32 cellular contexts compared by ENCODE assay signal in genomic region chr6:25872804-25873203, GRCh38. TPM values are rescaled to one million over a fixed set of nuclear protein-coding genes. Genes with fewer than 3 reads are reported as not detected.
DNase-seq lines count a peak whose midpoint lies in the region; ATAC-seq, FAIRE-seq and TF ChIP-seq lines count a peak whose summit lies in the region.
"Had no signal": no experiment of that assay in that cellular context is flagged by ENCODE, and none has a peak within 500 bp of the region (broad histone marks: within the 10 kb centered on the region; RNA-seq: fewer than 3 reads in every experiment).

No MANE protein-coding gene starts in this region.

- H3K9me3 Mint-ChIP-seq in memory B cell (no peaks in the 10 kb centered on the region), HFFc6 (no peaks in the 10 kb centered on the region)
- H3K9me3 Mint-ChIP-seq: natural killer cell treated with Interleukin-12 subunit alpha and Interleukin-12 subunit beta and Interleukin-15 and Interleukin-18, amount 100 ng/mL, for 72 hours; T-helper 1 cell treated with Interleukin-12 subunit alpha and Interleukin-12 subunit beta and Interleukin-4 antibody, amounts not matched to agents 30 μg/mL and 1 μg/mL, for 36 hours; type B pancreatic cell had no signal

- H4K20me1 ChIP-seq in HepG2 (ENCODE audit: insufficient read depth, low read length), result no peaks in the 10 kb centered on the region

- H3K36me3 ChIP-seq in HepG2 (replicated peaks in 1 of 2; ENCODE audit: control insufficient read depth in 1 of 2, insufficient read depth in 2 of 2, low read length in 2 of 2), result no peaks in the 10 kb centered on the region
- no peaks in the 10 kb centered on the region for H3K36me3 ChIP-seq in right lobe of liver
- H3K36me3 ChIP-seq: gastroesophageal sphincter, MG63 had no signal

- TF ChIP-seq CTCF in HepG2 (CRISPR knock-in tag; IDR thresholded peaks at IDR 0.05) (no peak), right lobe of liver (IDR thresholded peaks at IDR 0.05) (no peak), HFFc6 (IDR thresholded peaks at IDR 0.05) (no peak)

- no peak for FAIRE-seq in HepG2 (lab: Jason Lieb, UNC)
- FAIRE-seq: GM12892, HTR-8/SVneo, small intestine had no signal

- BruUV-seq in HepG2 (replicated peaks; lab: Mats Ljungman, UMichigan), result no TSS peak

- TF ChIP-seq EP300 in HepG2 (IDR thresholded peaks at IDR 0.05; ENCODE audit: low read depth in 2 of 2, low read length in 2 of 2), result no peak
- no peak for TF ChIP-seq EP300 in HepG2 (CRISPR knock-in tag; IDR thresholded peaks at IDR 0.05; ENCODE audit: borderline replicate concordance)

- 65% methylated on average over 2 of the region's 2 CpGs for WGBS in HepG2 (ENCODE audit: low lambda C conversion rate)
- WGBS in right lobe of liver (ENCODE audit: insufficient coverage, low coverage, low lambda C conversion rate, missing lambda C conversion rate), result 94% methylated on average over 2 of the region's 2 CpGs

- in situ Hi-C loops in HepG2 (cut with HindIII; ENCODE audit: extremely low pct_ligation_motif_present, low pct_unique_long_range_greater_than_20kb), result no loop called here

- intact Hi-C loops in HepG2 (cut with micrococcal nuclease; ENCODE audit: unreplicated experiment), result no loop called here
- intact Hi-C loops in right lobe of liver (cut with DNase I), result no loop called here

- no peaks in the 10 kb centered on the region for H3K79me2 ChIP-seq in HepG2 (ENCODE audit: insufficient read depth, low read length)
- H3K79me2 ChIP-seq: hepatocyte had no signal

- H3K4me1 Mint-ChIP-seq in memory B cell (peaks cover 6% of the 10 kb centered on the region), HFFc6 (ENCODE audit: low read depth) (no peaks in the 10 kb centered on the region)
- H3K4me1 Mint-ChIP-seq: mesothelial cell of epicardium had no signal

- POLR2A ChIA-PET in HepG2 (lab: Yijun Ruan, JAX), result no interaction called here

- no peak for TF ChIP-seq POLR2A in HepG2 (IDR thresholded peaks at IDR 0.05; ENCODE audit: insufficient read depth in 1 of 2, low read depth in 2 of 2, low read length in 2 of 2)
- TF ChIP-seq POLR2A in right lobe of liver (IDR thresholded peaks at IDR 0.05), result no peak

- TF ChIP-seq RAD21 in HepG2 (CRISPR knock-in tag; IDR thresholded peaks at IDR 0.05), result no peak

- no peaks in the 10 kb centered on the region for H3K9me3 ChIP-seq in HepG2 (ENCODE audit: low read length)
- H3K9me3 ChIP-seq in right lobe of liver, result no peaks in the 10 kb centered on the region
- H3K9me3 ChIP-seq: gastroesophageal sphincter, MG63 had no signal

- H3K4me3 ChIP-seq in HepG2 (replicated peaks in 1 of 3; ENCODE audit: insufficient read depth in 1 of 3, low read depth in 2 of 3, low read length in 3 of 3), result no peak overlapping the region
- H3K4me3 ChIP-seq in right lobe of liver, result no peak overlapping the region
- H3K4me3 ChIP-seq: gastroesophageal sphincter, GM23248, hepatocyte, MG63 had no signal

- no peaks in the 10 kb centered on the region for H3K27me3 ChIP-seq in HepG2 (ENCODE audit: control insufficient read depth in 1 of 2, insufficient read depth in 2 of 2, low read length in 2 of 2)
- no peaks in the 10 kb centered on the region for H3K27me3 ChIP-seq in right lobe of liver
- H3K27me3 ChIP-seq: gastroesophageal sphincter, hepatocyte, MG63 had no signal

- H3K27me3 Mint-ChIP-seq in memory B cell, result peaks cover 9% of the 10 kb centered on the region
- H3K27me3 Mint-ChIP-seq in HFFc6 (ENCODE audit: insufficient read depth), result peaks cover 2% of the 10 kb centered on the region; the same call in 1 of the 2 replicates
- H3K27me3 Mint-ChIP-seq: natural killer cell treated with Interleukin-12 subunit alpha and Interleukin-12 subunit beta and Interleukin-15 and Interleukin-18, amount 100 ng/mL, for 72 hours had no signal

- H3K4me1 ChIP-seq in HepG2 (ENCODE audit: insufficient read depth, low read length) (peaks cover 32% of the 10 kb centered on the region), right lobe of liver (peaks cover 0 to 42% (median 15%) of the 10 kb centered on the region in 4 donors)
- H3K4me1 ChIP-seq: gastroesophageal sphincter had no signal

- H2AFZ ChIP-seq in HepG2 (ENCODE audit: low read length), result no peak overlapping the region
- H2AFZ ChIP-seq: GM23248, hepatocyte had no signal

- H3K27ac ChIP-seq in HepG2 (ENCODE audit: extremely low read length, insufficient read depth, low read length), result no peak overlapping the region
- H3K27ac ChIP-seq in right lobe of liver, result no peak overlapping the region
- H3K27ac ChIP-seq: gastroesophageal sphincter, GM23248, hepatocyte had no signal

- CTCF ChIA-PET in HepG2 (lab: Yijun Ruan, JAX; ENCODE audit: low intra/inter-chr PET ratio, low total read pairs), result no interaction called here

- no peaks in the 10 kb centered on the region for H3K36me3 Mint-ChIP-seq in memory B cell
- H3K36me3 Mint-ChIP-seq in HFFc6 (ENCODE audit: low read depth), result no peaks in the 10 kb centered on the region
- H3K36me3 Mint-ChIP-seq: mesothelial cell of epicardium; natural killer cell treated with Interleukin-12 subunit alpha and Interleukin-12 subunit beta and Interleukin-15 and Interleukin-18, amount 100 ng/mL, for 72 hours; type B pancreatic cell had no signal

- H3K4me3 Mint-ChIP-seq in memory B cell, result no peak overlapping the region
- H3K4me3 Mint-ChIP-seq in HFFc6, result no peak overlapping the region
- H3K4me3 Mint-ChIP-seq: mesothelial cell of epicardium; natural killer cell treated with Interleukin-12 subunit alpha and Interleukin-12 subunit beta and Interleukin-15 and Interleukin-18, amount 100 ng/mL, for 72 hours; T-helper 1 cell treated with Interleukin-12 subunit alpha and Interleukin-12 subunit beta and Interleukin-4 antibody, amounts not matched to agents 30 μg/mL and 1 μg/mL, for 36 hours; type B pancreatic cell had no signal

- H3K9ac ChIP-seq in HepG2 (ENCODE audit: insufficient read depth, low read depth, low read length), result no peak overlapping the region
- H3K9ac ChIP-seq: GM23248 had no signal

- ATAC-seq in HepG2 (peak; percentile 60), right lobe of liver (no peak), memory B cell (ENCODE audit: low read depth) (peak; percentile 43), HG02938 (IDR thresholded peaks at IDR 0.05; ENCODE audit: unreplicated experiment) (no peak)
- ATAC-seq: gastroesophageal sphincter had no signal

- DNase-seq in HepG2 (ENCODE audit: low spot score) (no peak), right lobe of liver (no peak), T-helper 22 cell (ENCODE audit: low read depth) (peak; percentile 37), memory B cell (ENCODE audit: low spot score in 2 of 2) (no peak), HFFc6 (no peak)
- DNase-seq in stimulated activated CD8-positive, alpha-beta memory T cell treated with anti-CD3 and anti-CD28 coated beads, Interleukin-4, amount 100 ng/mL, for 48 hours, result no peak
- DNase-seq: activated CD4-positive, alpha-beta T cell treated with anti-CD3 and anti-CD28 coated beads for 48 hours; activated CD8-positive, alpha-beta memory T cell treated with anti-CD3 and anti-CD28 coated beads, Interleukin-2, amount 50 U/mL, for 48 hours; C1 segment of cervical spinal cord; cerebellar nuclear complex; GM23248; KBM-7; MG63; NCI-H1436; NCI-H774; small intestine; stimulated activated CD4-positive, alpha-beta T cell treated with anti-CD3 and anti-CD28 coated beads, Interleukin-1b, Interleukin-23, amount 100 ng/mL, for 48 hours; substantia nigra had no signal

- H3K4me2 ChIP-seq in HepG2 (ENCODE audit: low read depth, low read length), result no peak overlapping the region
- H3K4me2 ChIP-seq: hepatocyte had no signal

- H3K27ac Mint-ChIP-seq in memory B cell, result no peak overlapping the region
- no peak overlapping the region for H3K27ac Mint-ChIP-seq in HFFc6
- H3K27ac Mint-ChIP-seq: activated T-helper 2 cell treated with anti-CD3 and anti-CD28 coated beads, Interferon-gamma antibody, Interleukin-2, Interleukin-4, amounts not matched to agents 10 μg/mL and 5 μg/mL and 100 μg/mL, durations not matched to agents 14 hours and 24 hours and 36 hours; mesothelial cell of epicardium; natural killer cell treated with Interleukin-12 subunit alpha and Interleukin-12 subunit beta and Interleukin-15 and Interleukin-18, amount 100 ng/mL, for 72 hours; T-helper 1 cell treated with Interleukin-12 subunit alpha and Interleukin-12 subunit beta and Interleukin-4 antibody, amounts not matched to agents 30 μg/mL and 1 μg/mL, for 36 hours; type B pancreatic cell had no signal

RNA-seq across cellular contexts. Expression of gene SLC17A3, which starts 1.2 kb away (rescaled TPM):
- 0.09 TPM in 1 of 2 replicates, not detected in the other for total RNA-seq in HepG2 (2016; rRNA removed; fragmentation: Illumina TruSeq; extraction: Trizol)
- total RNA-seq in HepG2 (2016; cell fraction: cytosol; rRNA removed; fragmentation: Illumina TruSeq; extraction: Trizol; ENCODE audit: low read depth), result not detected in 2 replicates
- not detected in 2 replicates for total RNA-seq in HepG2 (2016; cell fraction: insoluble cytoplasmic fraction; rRNA removed; fragmentation: Illumina TruSeq; extraction: Trizol)
- not detected in 2 replicates for total RNA-seq in HepG2 (2016; cell fraction: membrane; rRNA removed; fragmentation: Illumina TruSeq; extraction: Trizol)
- total RNA-seq in HepG2 (2016; cell fraction: nucleus; rRNA removed; fragmentation: Illumina TruSeq; extraction: Trizol), result not detected in 2 replicates
- 0.08 and 0.11 TPM in 2 replicates for polyA plus RNA-seq in HepG2 (2011; rRNA removed)
- polyA plus RNA-seq in HepG2 (2011; cell fraction: cytosol; rRNA removed), result 0.05 TPM in 1 of 2 replicates, not detected in the other
- 0.48 and 0.58 TPM in 2 replicates for polyA plus RNA-seq in HepG2 (2011; cell fraction: nucleus; rRNA removed)
- polyA plus RNA-seq in HepG2 (2012), result 0.60 and 2.0 TPM in 2 replicates
- not detected in 2 replicates for polyA plus RNA-seq in HepG2 (2016; cell fraction: cytosol; fragmentation: Illumina TruSeq; extraction: Trizol; ENCODE audit: low read depth)
- polyA plus RNA-seq in HepG2 (2016; cell fraction: insoluble cytoplasmic fraction; fragmentation: Illumina TruSeq; extraction: Trizol; ENCODE audit: low read depth), result not detected in 2 replicates
- not detected in 2 replicates for polyA plus RNA-seq in HepG2 (2016; cell fraction: membrane; fragmentation: Illumina TruSeq; extraction: Trizol; ENCODE audit: low read depth)
- not detected in 2 replicates for polyA plus RNA-seq in HepG2 (2016; cell fraction: nucleus; fragmentation: Illumina TruSeq; extraction: Trizol; ENCODE audit: insufficient read depth, low read depth)
- polyA minus RNA-seq in HepG2 (2011; rRNA and poly(A)+ RNA removed; ENCODE audit: low replicate concordance), result not detected in 2 replicates
- not detected in 2 replicates for polyA minus RNA-seq in HepG2 (2011; cell fraction: cytosol; rRNA and poly(A)+ RNA removed)
- polyA minus RNA-seq in HepG2 (2011; cell fraction: nucleus; rRNA and poly(A)+ RNA removed), result not detected in 2 replicates
- 10 to 100 TPM in 5 of 6 experiments, 1 to 10 TPM in 1; 9.5 to 31.4 (median 20.8) TPM for total RNA-seq in right lobe of liver
- not detected for total RNA-seq in HFFc6 (2021; fragmentation: NEBNext Ultra II Directional; extraction: Animal tissue kit (Norgen Biotek cat#: 25700))
- total RNA-seq: dermis microvascular lymphatic vessel endothelial cell; fibroblast of lung; gastroesophageal sphincter; GM23248; mesothelial cell of epicardium; natural killer cell treated with Interleukin-12 subunit alpha and Interleukin-12 subunit beta and Interleukin-15 and Interleukin-18, amount 100 ng/mL, for 72 hours; omental fat pad; RPMI7951 had no signal
- polyA plus RNA-seq: GM23248 had no signal

RNA-seq across cellular contexts. Expression of gene SLC17A1, which starts 41.0 kb away (rescaled TPM):
- total RNA-seq in HepG2 (2016; rRNA removed; fragmentation: Illumina TruSeq; extraction: Trizol) (0.09 TPM in 1 of 2 replicates, not detected in the other), right lobe of liver (10 to 100 TPM; 10.5 to 22.8 (median 14.5) TPM)
- total RNA-seq in HepG2 (2016; cell fraction: cytosol; rRNA removed; fragmentation: Illumina TruSeq; extraction: Trizol; ENCODE audit: low read depth), result not detected in 2 replicates
- total RNA-seq in HepG2 (2016; cell fraction: insoluble cytoplasmic fraction; rRNA removed; fragmentation: Illumina TruSeq; extraction: Trizol), result 0.09 TPM in 1 of 2 replicates, not detected in the other
- total RNA-seq in HepG2 (2016; cell fraction: membrane; rRNA removed; fragmentation: Illumina TruSeq; extraction: Trizol), result not detected in 2 replicates
- total RNA-seq in HepG2 (2016; cell fraction: nucleus; rRNA removed; fragmentation: Illumina TruSeq; extraction: Trizol), result 0.31 TPM in 1 of 2 replicates, not detected in the other
- polyA plus RNA-seq in HepG2 (2011; rRNA removed), result 2.1 TPM in 2 replicates
- 1.3 and 1.8 TPM in 2 replicates for polyA plus RNA-seq in HepG2 (2011; cell fraction: cytosol; rRNA removed)
- polyA plus RNA-seq in HepG2 (2011; cell fraction: nucleus; rRNA removed), result 3.2 and 3.6 TPM in 2 replicates
- 6.8 and 19.2 TPM in 2 replicates for polyA plus RNA-seq in HepG2 (2012)
- polyA plus RNA-seq in HepG2 (2016; cell fraction: cytosol; fragmentation: Illumina TruSeq; extraction: Trizol; ENCODE audit: low read depth), result not detected in 2 replicates
- polyA plus RNA-seq in HepG2 (2016; cell fraction: insoluble cytoplasmic fraction; fragmentation: Illumina TruSeq; extraction: Trizol; ENCODE audit: low read depth), result not detected in 2 replicates
- not detected in 2 replicates for polyA plus RNA-seq in HepG2 (2016; cell fraction: membrane; fragmentation: Illumina TruSeq; extraction: Trizol; ENCODE audit: low read depth)
- not detected in 2 replicates for polyA plus RNA-seq in HepG2 (2016; cell fraction: nucleus; fragmentation: Illumina TruSeq; extraction: Trizol; ENCODE audit: insufficient read depth, low read depth)
- 2.6 TPM in 1 of 2 replicates, not detected in the other for polyA minus RNA-seq in HepG2 (2011; rRNA and poly(A)+ RNA removed; ENCODE audit: low replicate concordance)
- 0.79 and 1.3 TPM in 2 replicates for polyA minus RNA-seq in HepG2 (2011; cell fraction: cytosol; rRNA and poly(A)+ RNA removed)
- 4.0 and 6.5 TPM in 2 replicates for polyA minus RNA-seq in HepG2 (2011; cell fraction: nucleus; rRNA and poly(A)+ RNA removed)
- not detected for total RNA-seq in HFFc6 (2021; fragmentation: NEBNext Ultra II Directional; extraction: Animal tissue kit (Norgen Biotek cat#: 25700))
- total RNA-seq: dermis microvascular lymphatic vessel endothelial cell; fibroblast of lung; gastroesophageal sphincter; GM23248; mesothelial cell of epicardium; natural killer cell treated with Interleukin-12 subunit alpha and Interleukin-12 subunit beta and Interleukin-15 and Interleukin-18, amount 100 ng/mL, for 72 hours; omental fat pad; RPMI7951 had no signal
- polyA plus RNA-seq: fibroblast of lung, GM23248, small intestine had no signal

RNA-seq across cellular contexts. Expression of gene SLC17A2, which starts 57.7 kb away (rescaled TPM):
- 7.0 and 11.2 TPM in 2 replicates for total RNA-seq in HepG2 (2016; rRNA removed; fragmentation: Illumina TruSeq; extraction: Trizol)
- total RNA-seq in HepG2 (2016; cell fraction: cytosol; rRNA removed; fragmentation: Illumina TruSeq; extraction: Trizol; ENCODE audit: low read depth), result 2.2 and 2.7 TPM in 2 replicates
- total RNA-seq in HepG2 (2016; cell fraction: insoluble cytoplasmic fraction; rRNA removed; fragmentation: Illumina TruSeq; extraction: Trizol), result 9.2 and 10.7 TPM in 2 replicates
- total RNA-seq in HepG2 (2016; cell fraction: membrane; rRNA removed; fragmentation: Illumina TruSeq; extraction: Trizol), result 5.8 and 6.7 TPM in 2 replicates
- 9.4 and 10.7 TPM in 2 replicates for total RNA-seq in HepG2 (2016; cell fraction: nucleus; rRNA removed; fragmentation: Illumina TruSeq; extraction: Trizol)
- polyA plus RNA-seq in HepG2 (2011; rRNA removed), result 32.4 and 46.4 TPM in 2 replicates
- polyA plus RNA-seq in HepG2 (2011; cell fraction: cytosol; rRNA removed), result 25.3 and 48.3 TPM in 2 replicates
- 27.5 and 41.5 TPM in 2 replicates for polyA plus RNA-seq in HepG2 (2011; cell fraction: nucleus; rRNA removed)
- polyA plus RNA-seq in HepG2 (2012), result 29.6 and 59.7 TPM in 2 replicates
- 0.93 and 0.97 TPM in 2 replicates for polyA plus RNA-seq in HepG2 (2016; cell fraction: cytosol; fragmentation: Illumina TruSeq; extraction: Trizol; ENCODE audit: low read depth)
- polyA plus RNA-seq in HepG2 (2016; cell fraction: insoluble cytoplasmic fraction; fragmentation: Illumina TruSeq; extraction: Trizol; ENCODE audit: low read depth), result 6.3 and 7.7 TPM in 2 replicates
- polyA plus RNA-seq in HepG2 (2016; cell fraction: membrane; fragmentation: Illumina TruSeq; extraction: Trizol; ENCODE audit: low read depth), result 2.5 and 2.7 TPM in 2 replicates
- polyA plus RNA-seq in HepG2 (2016; cell fraction: nucleus; fragmentation: Illumina TruSeq; extraction: Trizol; ENCODE audit: insufficient read depth, low read depth), result 13.0 and 13.3 TPM in 2 replicates
- 42.4 TPM in 1 of 2 replicates, not detected in the other for polyA minus RNA-seq in HepG2 (2011; rRNA and poly(A)+ RNA removed; ENCODE audit: low replicate concordance)
- polyA minus RNA-seq in HepG2 (2011; cell fraction: cytosol; rRNA and poly(A)+ RNA removed), result 14.6 and 22.0 TPM in 2 replicates
- 23.2 and 41.0 TPM in 2 replicates for polyA minus RNA-seq in HepG2 (2011; cell fraction: nucleus; rRNA and poly(A)+ RNA removed)
- 10 to 100 TPM; 23.3 to 40.7 (median 33.4) TPM for total RNA-seq in right lobe of liver
- total RNA-seq in HFFc6 (2021; fragmentation: NEBNext Ultra II Directional; extraction: Animal tissue kit (Norgen Biotek cat#: 25700)), result not detected
- total RNA-seq: dermis microvascular lymphatic vessel endothelial cell; fibroblast of lung; gastroesophageal sphincter; GM23248; mesothelial cell of epicardium; natural killer cell treated with Interleukin-12 subunit alpha and Interleukin-12 subunit beta and Interleukin-15 and Interleukin-18, amount 100 ng/mL, for 72 hours; omental fat pad; RPMI7951 had no signal
- polyA plus RNA-seq: fibroblast of lung, GM23248, small intestine had no signal

Comparison
In these comparisons a context has a peak if more than half of its experiments do, and no peak if none do; other contexts are left out.
1. ATAC-seq: peak in HepG2 (single experiment) and memory B cell (single experiment); none in right lobe of liver (0 of 4) and HG02938 (single experiment).
2. RNA of gene SLC17A3, which starts 1.2 kb away (total RNA-seq): 9.5 to 31.4 TPM in right lobe of liver; 0.09 TPM in HepG2 and not detected in HFFc6; every median in the first group is over 4 times any median in the second.
3. RNA of gene SLC17A1, which starts 41.0 kb away (total RNA-seq): 10.5 to 22.8 TPM in right lobe of liver; 0.09 to 0.31 TPM in HepG2 and not detected in HFFc6; every median in the first group is over 4 times any median in the second.